Comparison of ENCODE assay signal across 10 cellular contexts in genomic region chr6:6515691-6516607, GRCh38.
DNase-seq lines count a peak whose midpoint lies in the region; ATAC-seq and TF ChIP-seq lines count a peak whose summit lies in the region.
"Had no signal": no experiment of that assay in that cellular context is flagged by ENCODE, and none has a peak within 500 bp of the region (broad histone marks: within the 10 kb centered on the region; RNA-seq: fewer than 3 reads in every experiment).

No MANE protein-coding gene starts in this region.

- peaks cover 7% of the 10 kb centered on the region for H3K27me3 ChIP-seq in smooth muscle cell (ENCODE audit: low read depth)
- H3K27me3 ChIP-seq: brain microvascular endothelial cell had no signal

- no peaks in the 10 kb centered on the region for H3K9me3 Mint-ChIP-seq in T-helper 2 cell treated with Interferon-gamma antibody and Interleukin-4, amounts not matched to agents 5 μg/mL and 100 μg/mL, for 36 hours
- no peaks in the 10 kb centered on the region for H3K9me3 Mint-ChIP-seq in central memory CD8-positive, alpha-beta T cell
- no peaks in the 10 kb centered on the region for H3K9me3 Mint-ChIP-seq in stimulated activated naive CD8-positive, alpha-beta T cell treated with anti-CD3 and anti-CD28 coated beads, Interleukin-15, amount 100 ng/mL, for 72 hours

- peaks cover 74% of the 10 kb centered on the region for H3K27me3 Mint-ChIP-seq in T-helper 2 cell treated with Interferon-gamma antibody and Interleukin-4, amounts not matched to agents 5 μg/mL and 100 μg/mL, for 36 hours (ENCODE audit: low read depth)
- H3K27me3 Mint-ChIP-seq in central memory CD8-positive, alpha-beta T cell: peaks cover 94% of the 10 kb centered on the region
- peaks cover 82% of the 10 kb centered on the region for H3K27me3 Mint-ChIP-seq in stimulated activated naive CD8-positive, alpha-beta T cell treated with anti-CD3 and anti-CD28 coated beads, Interleukin-15, amount 100 ng/mL, for 72 hours

- H3K4me1 Mint-ChIP-seq in T-helper 2 cell treated with Interferon-gamma antibody and Interleukin-4, amounts not matched to agents 5 μg/mL and 100 μg/mL, for 36 hours (ENCODE audit: low read depth): peaks cover 12% of the 10 kb centered on the region
- H3K4me1 Mint-ChIP-seq in central memory CD8-positive, alpha-beta T cell: peaks cover 14% of the 10 kb centered on the region
- peaks cover 47% of the 10 kb centered on the region for H3K4me1 Mint-ChIP-seq in stimulated activated naive CD8-positive, alpha-beta T cell treated with anti-CD3 and anti-CD28 coated beads, Interleukin-15, amount 100 ng/mL, for 72 hours
- H3K4me1 Mint-ChIP-seq: naive B cell had no signal

- H3K27ac ChIP-seq in smooth muscle cell (ENCODE audit: low read depth): no peak overlapping the region
- H3K27ac ChIP-seq: brain microvascular endothelial cell had no signal

- H3K4me2 ChIP-seq in smooth muscle cell: no peak overlapping the region

- H3K36me3 ChIP-seq in smooth muscle cell (ENCODE audit: low read depth): no peaks in the 10 kb centered on the region
- H3K36me3 ChIP-seq: brain microvascular endothelial cell had no signal

- H4K20me1 ChIP-seq in smooth muscle cell (ENCODE audit: low read depth): no peaks in the 10 kb centered on the region

- H3K9ac ChIP-seq in smooth muscle cell (ENCODE audit: low read depth): no peak overlapping the region

- H3F3A ChIP-seq in smooth muscle cell (ENCODE audit: low read depth): no peaks in the 10 kb centered on the region

- no peak overlapping the region for H2AFZ ChIP-seq in smooth muscle cell (ENCODE audit: low read depth)

- TF ChIP-seq CTCF in smooth muscle cell (IDR thresholded peaks at IDR 0.05; ENCODE audit: borderline replicate concordance, insufficient read depth, poor library complexity, severe bottlenecking): no peak

- H3K9me3 ChIP-seq in smooth muscle cell (replicated peaks; ENCODE audit: low read depth): no peaks in the 10 kb centered on the region

- no peak overlapping the region for H3K4me3 Mint-ChIP-seq in T-helper 2 cell treated with Interferon-gamma antibody and Interleukin-4, amounts not matched to agents 5 μg/mL and 100 μg/mL, for 36 hours
- H3K4me3 Mint-ChIP-seq in central memory CD8-positive, alpha-beta T cell: peak overlapping the region; percentile 45
- H3K4me3 Mint-ChIP-seq in stimulated activated naive CD8-positive, alpha-beta T cell treated with anti-CD3 and anti-CD28 coated beads, Interleukin-15, amount 100 ng/mL, for 72 hours: peak overlapping the region; percentile 52 to 68
- H3K4me3 Mint-ChIP-seq: naive B cell had no signal

- peak; percentile 50 for ATAC-seq in central memory CD8-positive, alpha-beta T cell (replicated peaks; ENCODE audit: extremely low read depth, poor library complexity, severe bottlenecking)
- ATAC-seq in stimulated activated naive CD8-positive, alpha-beta T cell treated with anti-CD3 and anti-CD28 coated beads, Interleukin-15, amount 100 ng/mL, for 72 hours: peak; percentile 95

- DNase-seq in activated effector memory CD4-positive, alpha-beta T cell treated with anti-CD3 and anti-CD28 coated beads, Interleukin-2, amount 50 U/mL, for 16 hours: peak; percentile 65
- no peak for DNase-seq in activated effector memory CD4-positive, alpha-beta T cell treated with Interleukin-2 at 50 U/mL for 16 hours
- peak; percentile 80 for DNase-seq in T-helper 2 cell treated with Interferon-gamma antibody and Interleukin-4, amounts not matched to agents 5 μg/mL and 100 μg/mL, for 36 hours (ENCODE audit: low spot score)
- DNase-seq in central memory CD8-positive, alpha-beta T cell (ENCODE audit: low spot score in 2 of 2): no peak
- peak; percentile 74 to 86 for DNase-seq in stimulated activated naive CD8-positive, alpha-beta T cell treated with anti-CD3 and anti-CD28 coated beads, Interleukin-15, amount 100 ng/mL, for 72 hours
- DNase-seq in SIG-M5 (lab: John Stamatoyannopoulos, UW): no peak
- no peak for DNase-seq in AG20443 (ENCODE audit: low spot score)
- DNase-seq in smooth muscle cell (lab: John Stamatoyannopoulos, UW; ENCODE audit: unreplicated experiment): no peak
- DNase-seq: brain microvascular endothelial cell, naive B cell had no signal

- no peak overlapping the region for H3K27ac Mint-ChIP-seq in T-helper 2 cell treated with Interferon-gamma antibody and Interleukin-4, amounts not matched to agents 5 μg/mL and 100 μg/mL, for 36 hours
- no peak overlapping the region for H3K27ac Mint-ChIP-seq in central memory CD8-positive, alpha-beta T cell (ENCODE audit: low read depth)
- peak overlapping the region; percentile 49 to 50 for H3K27ac Mint-ChIP-seq in stimulated activated naive CD8-positive, alpha-beta T cell treated with anti-CD3 and anti-CD28 coated beads, Interleukin-15, amount 100 ng/mL, for 72 hours

- no peaks in the 10 kb centered on the region for H3K4me1 ChIP-seq in smooth muscle cell (ENCODE audit: low read depth)

- no peak overlapping the region for H3K4me3 ChIP-seq in smooth muscle cell

- 92% methylated on average over 15 of the region's 15 CpGs for WGBS in smooth muscle cell (ENCODE audit: low lambda C conversion rate)

- no peaks in the 10 kb centered on the region for H3K36me3 Mint-ChIP-seq in T-helper 2 cell treated with Interferon-gamma antibody and Interleukin-4, amounts not matched to agents 5 μg/mL and 100 μg/mL, for 36 hours (ENCODE audit: low read depth)
- peaks cover under 1% of the 10 kb centered on the region for H3K36me3 Mint-ChIP-seq in central memory CD8-positive, alpha-beta T cell (ENCODE audit: insufficient read depth)

- H3K79me2 ChIP-seq in smooth muscle cell (ENCODE audit: low read depth): no peaks in the 10 kb centered on the region

Comparison
In these comparisons a context has a peak if more than half of its experiments do, and no peak if none do; other contexts are left out.
1. DNase-seq: peak in activated effector memory CD4-positive, alpha-beta T cell treated with anti-CD3 and anti-CD28 coated beads, Interleukin-2, amount 50 U/mL, for 16 hours (single experiment), T-helper 2 cell treated with Interferon-gamma antibody and Interleukin-4, amounts not matched to agents 5 μg/mL and 100 μg/mL, for 36 hours (single experiment) and stimulated activated naive CD8-positive, alpha-beta T cell treated with anti-CD3 and anti-CD28 coated beads, Interleukin-15, amount 100 ng/mL, for 72 hours (2 of 2); none in activated effector memory CD4-positive, alpha-beta T cell treated with Interleukin-2 at 50 U/mL for 16 hours (single experiment), central memory CD8-positive, alpha-beta T cell (0 of 2), SIG-M5 (single experiment), AG20443 (single experiment) and smooth muscle cell (single experiment).
2. H3K27ac Mint-ChIP-seq: peak in stimulated activated naive CD8-positive, alpha-beta T cell treated with anti-CD3 and anti-CD28 coated beads, Interleukin-15, amount 100 ng/mL, for 72 hours (2 of 2); none in T-helper 2 cell treated with Interferon-gamma antibody and Interleukin-4, amounts not matched to agents 5 μg/mL and 100 μg/mL, for 36 hours (single experiment) and central memory CD8-positive, alpha-beta T cell (single experiment).